Comparison of ENCODE assay signal across 16 cellular contexts in the genomic region with DNA sequence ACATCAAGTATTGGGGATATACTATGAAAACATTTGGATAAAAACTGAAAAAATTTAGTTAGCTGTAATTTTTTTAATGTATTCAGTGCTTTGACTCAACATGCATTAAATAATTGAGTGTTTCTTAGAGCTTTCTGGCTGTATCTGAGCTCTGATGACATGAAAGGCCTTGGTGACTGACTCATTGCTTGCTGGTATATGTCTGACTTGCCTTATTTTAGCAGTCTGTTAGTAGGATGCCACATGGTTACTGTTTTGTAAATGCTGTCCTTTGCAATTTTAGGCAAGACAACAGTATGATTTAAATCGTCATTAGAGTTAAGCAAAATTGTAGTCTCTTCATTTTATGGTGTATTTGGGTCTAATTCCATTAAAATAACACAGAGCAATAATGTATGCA.
DNase-seq lines count a peak whose midpoint lies in the region; ATAC-seq, FAIRE-seq and TF ChIP-seq lines count a peak whose summit lies in the region.
"Had no signal": no experiment of that assay in that cellular context is flagged by ENCODE, and none has a peak within 500 bp of the region (broad histone marks: within the 10 kb centered on the region; RNA-seq: fewer than 3 reads in every experiment).

No MANE protein-coding gene starts in this region.

- H3K4me3 Mint-ChIP-seq in progenitor cell of endocrine pancreas (ENCODE audit: low read depth): no peak overlapping the region
- H3K4me3 Mint-ChIP-seq: activated CD8-positive, alpha-beta memory T cell treated with anti-CD3 and anti-CD28 coated beads, Interleukin-2, amount 10 ng/mL, durations not matched to agents 7 days and 5 days; brain; stimulated activated naive B cell treated with anti-CD40 and anti-IgM and Interleukin-4, amounts not matched to agents 10 μg/mL and 1 μg/mL and 100 μg/mL, for 72 hours had no signal

- peaks cover 9% of the 10 kb centered on the region for H3K4me1 Mint-ChIP-seq in progenitor cell of endocrine pancreas (ENCODE audit: low read depth)
- H3K4me1 Mint-ChIP-seq: activated CD8-positive, alpha-beta memory T cell treated with anti-CD3 and anti-CD28 coated beads, Interleukin-2, amount 10 ng/mL, durations not matched to agents 7 days and 5 days; stimulated activated naive B cell treated with anti-CD40 and anti-IgM and Interleukin-4, amounts not matched to agents 10 μg/mL and 1 μg/mL and 100 μg/mL, for 72 hours had no signal

- H3K27me3 Mint-ChIP-seq in progenitor cell of endocrine pancreas: no peaks in the 10 kb centered on the region
- H3K27me3 Mint-ChIP-seq: activated CD8-positive, alpha-beta memory T cell treated with anti-CD3 and anti-CD28 coated beads, Interleukin-2, amount 10 ng/mL, durations not matched to agents 7 days and 5 days; brain; stimulated activated naive B cell treated with anti-CD40 and anti-IgM and Interleukin-4, amounts not matched to agents 10 μg/mL and 1 μg/mL and 100 μg/mL, for 72 hours had no signal

- H3K4me3 ChIP-seq in endothelial cell of umbilical vein (replicated peaks in 1 of 3; ENCODE audit: insufficient read depth in 1 of 3, low read depth in 1 of 3, low read length in 3 of 3) (no peak overlapping the region), small intestine (ENCODE audit: low read depth in 1 of 2, low read length in 2 of 2) (no peak overlapping the region)
- H3K4me3 ChIP-seq: gastrocnemius medialis, transverse colon had no signal

- POLR2A ChIA-PET in endothelial cell of umbilical vein (lab: Charles Lee): no interaction called here

- no peak for TF ChIP-seq CTCF in endothelial cell of umbilical vein (IDR thresholded peaks at IDR 0.05; ENCODE audit: extremely low read depth in 1 of 2, insufficient read depth in 1 of 2, low read depth in 1 of 2, low read length in 2 of 2)
- TF ChIP-seq CTCF in progenitor cell of endocrine pancreas (IDR thresholded peaks at IDR 0.05; ENCODE audit: unreplicated experiment): no peak

- H3K27ac ChIP-seq in endothelial cell of umbilical vein (ENCODE audit: insufficient read depth, low read depth, low read length) (no peak overlapping the region), small intestine (ENCODE audit: low read depth in 1 of 2, low read length in 1 of 2) (no peak overlapping the region)
- H3K27ac ChIP-seq: gastrocnemius medialis, transverse colon had no signal

- H3K9me3 Mint-ChIP-seq in progenitor cell of endocrine pancreas (ENCODE audit: low read depth): no peaks in the 10 kb centered on the region
- H3K9me3 Mint-ChIP-seq: stimulated activated naive B cell treated with anti-CD40 and anti-IgM and Interleukin-4, amounts not matched to agents 10 μg/mL and 1 μg/mL and 100 μg/mL, for 72 hours had no signal

- no peaks in the 10 kb centered on the region for H3K9me1 ChIP-seq in endothelial cell of umbilical vein (replicated peaks; ENCODE audit: control insufficient read depth, extremely low read depth, insufficient read depth, low read length)

- H3K27me3 ChIP-seq in endothelial cell of umbilical vein (ENCODE audit: control insufficient read depth in 2 of 2, insufficient read depth in 2 of 2, low read length in 2 of 2) (no peaks in the 10 kb centered on the region), small intestine (ENCODE audit: control insufficient read depth in 2 of 2, insufficient read depth in 2 of 2, low read length in 2 of 2) (no peaks in the 10 kb centered on the region)
- H3K27me3 ChIP-seq: gastrocnemius medialis, transverse colon had no signal

- DNase-seq in GM03348 (ENCODE audit: low spot score) (peak; percentile 31), RPMI7951 (ENCODE audit: low read depth) (peak; percentile 73), endothelial cell of umbilical vein (ENCODE audit: low read depth, low spot score) (no peak), renal cortical epithelial cell (ENCODE audit: low read depth) (peak; percentile 72), small intestine (no peak), progenitor cell of endocrine pancreas (ENCODE audit: low spot score, unreplicated experiment) (no peak)
- DNase-seq: activated CD8-positive, alpha-beta memory T cell treated with anti-CD3 and anti-CD28 coated beads, Interleukin-2, amount 10 ng/mL, durations not matched to agents 7 days and 5 days; DND-41; gastrocnemius medialis; left ventricle myocardium superior; NCI-H1930; SHP77 treated with DMSO at 0.1 percent for 48 hours; stimulated activated naive B cell treated with anti-CD40 and anti-IgM and Interleukin-4, amounts not matched to agents 10 μg/mL and 1 μg/mL and 100 μg/mL, for 72 hours; transverse colon had no signal

- WGBS in small intestine, 3 donors: 82 to 90% (median 85%) methylated on average over 1 of the region's 1 CpG

- CTCF ChIA-PET in endothelial cell of umbilical vein (lab: Charles Lee): interaction anchor here (1.2 to 1.7 kb wide), 2 partner anchors 11 to 13 kb away, joined by 3 to 7 read pairs; no protein-coding TSS in a partner anchor

- intact Hi-C loops in endothelial cell of umbilical vein (cut with micrococcal nuclease): no loop called here

- no peak for TF ChIP-seq POLR2A in endothelial cell of umbilical vein (IDR thresholded peaks at IDR 0.05; ENCODE audit: low read depth, low read length)

- H3K9me3 ChIP-seq in endothelial cell of umbilical vein (replicated peaks; ENCODE audit: control insufficient read depth, insufficient read depth, low read length) (no peaks in the 10 kb centered on the region), small intestine (ENCODE audit: control insufficient read depth, low read depth) (no peaks in the 10 kb centered on the region)
- H3K9me3 ChIP-seq: gastrocnemius medialis, transverse colon had no signal

- peaks cover 44% of the 10 kb centered on the region for H3K4me1 ChIP-seq in endothelial cell of umbilical vein (ENCODE audit: control insufficient read depth, extremely low read depth, insufficient read depth, low read length)
- H3K4me1 ChIP-seq in small intestine (ENCODE audit: control insufficient read depth in 2 of 2, insufficient read depth in 1 of 2, low read depth in 1 of 2, low read length in 1 of 2): no peaks in the 10 kb centered on the region

- H3K36me3 Mint-ChIP-seq in progenitor cell of endocrine pancreas (ENCODE audit: insufficient read depth): peaks cover 20% of the 10 kb centered on the region

- no peak overlapping the region for H3K4me2 ChIP-seq in endothelial cell of umbilical vein (ENCODE audit: insufficient read depth, low read length)

- peaks cover 8 to 11% of the 10 kb centered on the region in 2 experiments for H3K36me3 ChIP-seq in endothelial cell of umbilical vein (ENCODE audit: control insufficient read depth in 2 of 2, extremely low read depth in 1 of 2, insufficient read depth in 2 of 2, low read length in 2 of 2)
- peaks cover 0 to 3% of the 10 kb centered on the region in 2 donors for H3K36me3 ChIP-seq in small intestine (ENCODE audit: control insufficient read depth in 2 of 2, insufficient read depth in 2 of 2, low read length in 2 of 2)
- H3K36me3 ChIP-seq: transverse colon had no signal

- no peak for ATAC-seq in HG03442 (IDR thresholded peaks at IDR 0.05; ENCODE audit: unreplicated experiment)
- ATAC-seq: activated CD8-positive, alpha-beta memory T cell treated with anti-CD3 and anti-CD28 coated beads, Interleukin-2, amount 10 ng/mL, durations not matched to agents 7 days and 5 days; gastrocnemius medialis; left ventricle myocardium superior; stimulated activated naive B cell treated with anti-CD40 and anti-IgM and Interleukin-4, amounts not matched to agents 10 μg/mL and 1 μg/mL and 100 μg/mL, for 72 hours had no signal

- FAIRE-seq in endothelial cell of umbilical vein (lab: Jason Lieb, UNC) (no peak), small intestine (lab: Jason Lieb, UNC) (no peak)

- H2AFZ ChIP-seq in endothelial cell of umbilical vein (ENCODE audit: low read depth, low read length): no peak overlapping the region

- peaks cover 36% of the 10 kb centered on the region for H3K79me2 ChIP-seq in endothelial cell of umbilical vein (ENCODE audit: control insufficient read depth, insufficient read depth, low read length)

- H3K27ac Mint-ChIP-seq in progenitor cell of endocrine pancreas: no peak overlapping the region
- H3K27ac Mint-ChIP-seq: activated CD8-positive, alpha-beta memory T cell treated with anti-CD3 and anti-CD28 coated beads, Interleukin-2, amount 10 ng/mL, durations not matched to agents 7 days and 5 days; stimulated activated naive B cell treated with anti-CD40 and anti-IgM and Interleukin-4, amounts not matched to agents 10 μg/mL and 1 μg/mL and 100 μg/mL, for 72 hours had no signal

- BruUV-seq in endothelial cell of umbilical vein (replicated peaks; lab: Mats Ljungman, UMichigan): TSS peak; percentile 1

- dilution Hi-C loops in endothelial cell of umbilical vein (cut with MboI; ENCODE audit: extremely low pct_ligation_motif_present, low sequenced_read_pairs): no loop called here

- H3K9ac ChIP-seq in endothelial cell of umbilical vein (replicated peaks; ENCODE audit: extremely low read depth, insufficient read depth, low read length): no peak overlapping the region

- peaks cover 3% of the 10 kb centered on the region for H4K20me1 ChIP-seq in endothelial cell of umbilical vein (replicated peaks; ENCODE audit: control insufficient read depth, extremely low read depth, insufficient read depth, low read length)

TF ChIP-seq in endothelial cell of umbilical vein, 7 proteins besides CTCF, POLR2A, EP300 and RAD21:
- TF ChIP-seq, protein P1, sequence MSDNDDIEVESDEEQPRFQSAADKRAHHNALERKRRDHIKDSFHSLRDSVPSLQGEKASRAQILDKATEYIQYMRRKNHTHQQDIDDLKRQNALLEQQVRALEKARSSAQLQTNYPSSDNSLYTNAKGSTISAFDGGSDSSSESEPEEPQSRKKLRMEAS (IDR thresholded peaks at IDR 0.05; ENCODE audit: insufficient read depth, insufficient read length): no peak
- no peak for TF ChIP-seq FOS (IDR thresholded peaks at IDR 0.05; ENCODE audit: borderline replicate concordance, insufficient read depth, low read length)
- TF ChIP-seq EZH2 (IDR thresholded peaks at IDR 0.05; ENCODE audit: borderline replicate concordance, low read depth, low read length, severe bottlenecking): no peak
- TF ChIP-seq MYC (IDR thresholded peaks at IDR 0.05; ENCODE audit: low read depth, low read length): no peak
- TF ChIP-seq JUN (IDR thresholded peaks at IDR 0.05; ENCODE audit: borderline replicate concordance, insufficient read depth, insufficient read length, low read depth): no peak

Comparison
In these comparisons a context has a peak if more than half of its experiments do, and no peak if none do; other contexts are left out.
1. DNase-seq: peak in GM03348 (single experiment), RPMI7951 (single experiment) and renal cortical epithelial cell (single experiment); none in endothelial cell of umbilical vein (single experiment), small intestine (single experiment) and progenitor cell of endocrine pancreas (single experiment).